8 cellular contexts compared by ENCODE assay signal in the genomic region with DNA sequence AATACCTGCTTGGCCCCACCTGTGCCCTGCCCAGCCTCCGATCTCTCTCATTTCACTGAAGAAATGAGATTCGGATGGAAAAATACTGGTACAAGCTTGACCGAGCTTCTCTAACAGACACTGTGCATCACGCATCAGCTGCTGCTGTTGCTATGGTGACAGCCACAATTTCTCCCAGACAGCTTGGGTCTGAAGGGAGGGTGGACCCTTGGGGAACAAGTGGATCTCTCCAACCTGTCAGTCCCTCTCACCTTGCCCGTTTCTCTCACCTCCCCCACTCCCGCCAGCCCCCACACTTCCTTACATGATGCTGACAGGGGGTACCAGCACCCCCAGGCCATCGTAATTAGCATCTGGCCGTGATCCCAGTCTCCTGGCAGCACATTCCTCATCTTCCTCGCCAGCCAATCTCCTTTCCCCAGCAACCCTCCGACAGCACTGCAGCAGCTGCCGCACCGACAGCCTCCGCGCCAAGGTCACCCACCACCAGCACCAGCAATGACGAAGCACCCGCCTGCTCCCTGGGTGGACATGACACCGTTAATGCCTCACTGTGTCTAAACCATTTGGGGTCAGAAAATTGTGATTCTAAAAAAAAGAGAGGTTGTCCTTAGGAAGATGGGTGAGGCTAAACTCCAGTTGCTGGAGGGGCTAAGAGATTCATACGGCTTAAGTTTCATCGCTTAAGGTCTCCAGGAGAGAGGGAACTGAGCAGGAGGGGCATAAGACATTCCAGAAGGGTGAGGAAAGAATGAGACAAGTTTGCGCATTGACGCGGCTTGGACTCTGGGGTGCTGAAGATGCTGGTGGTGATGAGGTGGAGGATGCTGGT. TPM values are rescaled to one million over a fixed set of nuclear protein-coding genes. Genes with fewer than 3 reads are reported as not detected.
DNase-seq lines count a peak whose midpoint lies in the region; ATAC-seq and TF ChIP-seq lines count a peak whose summit lies in the region.

No MANE protein-coding gene starts in this region.

- no peak overlapping the region for H3K23ac ChIP-seq in trophoblast cell (ENCODE audit: low read length)

- POLR2A ChIA-PET in activated B cell treated with CpG ODN at 0.5 μM for 24 hours (lab: Charles Lee), result no interaction called here

- peak overlapping the region; percentile 7 for H3K4me2 ChIP-seq in trophoblast cell (ENCODE audit: low read length)

- peaks cover 13% of the 10 kb centered on the region for H3K27me3 Mint-ChIP-seq in activated B cell treated with CpG ODN at 0.5 μM for 24 hours

- H3K4me1 ChIP-seq in trophoblast cell (ENCODE audit: control insufficient read depth in 1 of 2, insufficient read depth in 2 of 2, low read length in 2 of 2), result peaks cover 3% of the 10 kb centered on the region in 2 experiments

- no peaks in the 10 kb centered on the region for H3K27me3 ChIP-seq in trophoblast cell (ENCODE audit: insufficient read depth, low read length)

- no peaks in the 10 kb centered on the region for H3K36me3 Mint-ChIP-seq in activated B cell treated with CpG ODN at 0.5 μM for 24 hours (ENCODE audit: low read depth)

- H3K4me3 Mint-ChIP-seq in activated B cell treated with CpG ODN at 0.5 μM for 24 hours, result no peak overlapping the region

- no peak overlapping the region for H3K27ac ChIP-seq in trophoblast cell (ENCODE audit: low read depth, low read length)

- H4K91ac ChIP-seq in trophoblast cell (ENCODE audit: low read depth, low read length), result no peak overlapping the region

- H3K4me1 Mint-ChIP-seq in activated B cell treated with CpG ODN at 0.5 μM for 24 hours, result peaks cover 6% of the 10 kb centered on the region

- CTCF ChIA-PET in activated B cell treated with CpG ODN at 0.5 μM for 24 hours (lab: Charles Lee), result no interaction called here

- no peak overlapping the region for H2AK5ac ChIP-seq in trophoblast cell (ENCODE audit: low read length)

- H3K27ac Mint-ChIP-seq in activated B cell treated with CpG ODN at 0.5 μM for 24 hours, result no peak overlapping the region

- H2BK5ac ChIP-seq in trophoblast cell (ENCODE audit: low read depth, low read length, poor library complexity), result no peak overlapping the region

- ATAC-seq in activated B cell treated with CpG ODN at 0.5 μM for 24 hours (ENCODE audit: low read depth) (peak; percentile 14), Right ventricle myocardium inferior (peak; percentile 75), HG03280 (IDR thresholded peaks at IDR 0.05; ENCODE audit: unreplicated experiment) (no peak)

- no peaks in the 10 kb centered on the region for H3K79me2 ChIP-seq in trophoblast cell (ENCODE audit: control insufficient read depth, insufficient read depth, low read length, poor library complexity)

- no peak for TF ChIP-seq CTCF in AG10803 (conservative IDR thresholded peaks at IDR 0.05; ENCODE audit: low read length)
- TF ChIP-seq CTCF in activated B cell treated with CpG ODN at 0.5 μM for 24 hours (IDR thresholded peaks at IDR 0.05), result no peak

- no peak overlapping the region for H3K9ac ChIP-seq in trophoblast cell (ENCODE audit: low read length)

- no peak overlapping the region for H3K14ac ChIP-seq in trophoblast cell (ENCODE audit: low read length)

- no peaks in the 10 kb centered on the region for H3K9me3 ChIP-seq in trophoblast cell (ENCODE audit: insufficient read depth, low read depth, low read length)

- H3K4ac ChIP-seq in trophoblast cell (ENCODE audit: low read depth, low read length), result no peak overlapping the region

- peak; percentile 86 for DNase-seq in AG10803 (ENCODE audit: low read depth)
- DNase-seq in HK-2 (ENCODE audit: unreplicated experiment), result peak; percentile 54
- no peak for DNase-seq in activated B cell treated with CpG ODN at 0.5 μM for 24 hours
- peak; percentile 73 for DNase-seq in Right ventricle myocardium inferior (ENCODE audit: missing footprints)
- DNase-seq in trophoblast cell, result peak; percentile 68 to 73
- DNase-seq in activated gamma-delta T cell (lab: John Stamatoyannopoulos, UW), result no peak
- no peak for DNase-seq in NOMO-1 treated with dmso at 0.1 percent for 144 hours (lab: John Stamatoyannopoulos, UW; ENCODE audit: unreplicated experiment)

- H3K18ac ChIP-seq in trophoblast cell (ENCODE audit: low read length), result no peak overlapping the region

- H2AFZ ChIP-seq in trophoblast cell (ENCODE audit: insufficient read depth, low read length, poor library complexity), result no peak overlapping the region

- intact Hi-C loops in activated B cell treated with CpG ODN at 0.5 μM for 24 hours (cut with micrococcal nuclease) (no loop called here), Right ventricle myocardium inferior (cut with DNase I) (no loop called here)

- peak overlapping the region; percentile 4 for H2BK12ac ChIP-seq in trophoblast cell (ENCODE audit: low read length)

- no peak overlapping the region for H4K12ac ChIP-seq in trophoblast cell (ENCODE audit: low read depth, low read length)

- no CpG with 5 or more reads among the region's 22 CpGs for WGBS in trophoblast cell (ENCODE audit: extremely low coverage, insufficient coverage, insufficient read length)

- no peaks in the 10 kb centered on the region for H3K36me3 ChIP-seq in trophoblast cell (ENCODE audit: control insufficient read depth in 1 of 2, insufficient read depth in 2 of 2, low read length in 2 of 2)

- no peaks in the 10 kb centered on the region for H3K9me3 Mint-ChIP-seq in activated B cell treated with CpG ODN at 0.5 μM for 24 hours

- peak overlapping the region; percentile 6; the same call in 1 of the 2 replicates for H3K4me3 ChIP-seq in AG10803 (ENCODE audit: low read length)
- no peak overlapping the region for H3K4me3 ChIP-seq in trophoblast cell (ENCODE audit: low read depth, low read length)

- peaks cover 2% of the 10 kb centered on the region for H3K79me1 ChIP-seq in trophoblast cell (ENCODE audit: low read length)

- H4K8ac ChIP-seq in trophoblast cell (ENCODE audit: low read depth, low read length), result no peak overlapping the region

- H2BK120ac ChIP-seq in trophoblast cell (ENCODE audit: insufficient read depth, low read length, poor library complexity), result no peak overlapping the region

RNA-seq across cellular contexts. Expression of gene TNRC6A, which starts 58.6 kb away (rescaled TPM):
- 57.9 and 68.5 TPM in 2 replicates for total RNA-seq in activated B cell treated with CpG ODN at 0.5 μM for 24 hours
- total RNA-seq in Right ventricle myocardium inferior, result 34.8 TPM
- polyA plus RNA-seq in trophoblast cell (2013), result 19.9 and 21.5 TPM in 2 replicates

Comparison
In these comparisons a context has a peak if more than half of its experiments do, and no peak if none do; other contexts are left out.
1. DNase-seq: peak in AG10803 (single experiment), HK-2 (single experiment), Right ventricle myocardium inferior (single experiment) and trophoblast cell (2 of 2); none in activated B cell treated with CpG ODN at 0.5 μM for 24 hours (single experiment), activated gamma-delta T cell (single experiment) and NOMO-1 treated with dmso at 0.1 percent for 144 hours (single experiment).